Comparison of ENCODE assay signal across 1 cellular context in genomic region chr6:45478235-45478634, GRCh38.
TF ChIP-seq lines count a peak whose summit lies in the region.

No MANE protein-coding gene starts in this region.

TF ChIP-seq in K562, 482 proteins besides CTCF, POLR2A, EP300 and RAD21 (continued from another document and continues in another):
- no peak for TF ChIP-seq IRF2 (CRISPR knock-in tag; IDR thresholded peaks at IDR 0.05)
- TF ChIP-seq CREBBP (IDR thresholded peaks at IDR 0.05; ENCODE audit: low read depth, low read length), result no peak
- TF ChIP-seq HBP1 (CRISPR knock-in tag; IDR thresholded peaks at IDR 0.05), result no peak
- no peak for TF ChIP-seq ZNF184 (CRISPR knock-in tag; IDR thresholded peaks at IDR 0.05)
- no peak for TF ChIP-seq RCOR1 (IDR thresholded peaks at IDR 0.05; ENCODE audit: borderline replicate concordance in 1 of 2, low read depth in 2 of 2, low read length in 2 of 2)
- TF ChIP-seq THAP7 (CRISPR knock-in tag; IDR thresholded peaks at IDR 0.05), result no peak
- TF ChIP-seq GABPB2 (CRISPR knock-in tag; conservative IDR thresholded peaks at IDR 0.05), result no peak
- no peak for TF ChIP-seq BRD9 (IDR thresholded peaks at IDR 0.05; ENCODE audit: low read depth, partially characterized antibody)
- no peak for TF ChIP-seq TCF7L2 (IDR thresholded peaks at IDR 0.05; ENCODE audit: low read depth, low read length)
- no peak for TF ChIP-seq ZNF449 (CRISPR knock-in tag; IDR thresholded peaks at IDR 0.05)
- TF ChIP-seq ZEB2 (IDR thresholded peaks at IDR 0.05), result no peak
- no peak for TF ChIP-seq ZNF551 (CRISPR knock-in tag; IDR thresholded peaks at IDR 0.05)
- TF ChIP-seq THRAP3 (IDR thresholded peaks at IDR 0.05; ENCODE audit: borderline replicate concordance), result no peak
- no peak for TF ChIP-seq ZNF12 (CRISPR knock-in tag; IDR thresholded peaks at IDR 0.05)
- TF ChIP-seq ATF3 (IDR thresholded peaks at IDR 0.05), result peak; percentile 68; the same call in 1 of the 2 replicates
- no peak for TF ChIP-seq ATF3 (CRISPR knock-in tag; conservative IDR thresholded peaks at IDR 0.05)
- peak; percentile 63; the same call in 1 of the 2 replicates for TF ChIP-seq JUND (IDR thresholded peaks at IDR 0.05; ENCODE audit: borderline replicate concordance, low read depth, low read length)
- TF ChIP-seq JUND (tag; IDR thresholded peaks at IDR 0.05; ENCODE audit: borderline replicate concordance, low read depth, low read length), result peak; percentile 44; the same call in 2 of the 3 replicates
- TF ChIP-seq ARHGAP35 (IDR thresholded peaks at IDR 0.05; ENCODE audit: partially characterized antibody), result no peak
- no peak for TF ChIP-seq E2F5 (CRISPR knock-in tag; IDR thresholded peaks at IDR 0.05)
- no peak for TF ChIP-seq SMAD3 (CRISPR knock-in tag; conservative IDR thresholded peaks at IDR 0.05)
- no peak for TF ChIP-seq CBFA2T2 (conservative IDR thresholded peaks at IDR 0.05)
- TF ChIP-seq TAF15 (IDR thresholded peaks at IDR 0.05; ENCODE audit: low read depth, low read length), result no peak
- TF ChIP-seq ZFP30 (CRISPR knock-in tag; IDR thresholded peaks at IDR 0.05; ENCODE audit: borderline replicate concordance), result no peak
- no peak for TF ChIP-seq SMARCA5 (IDR thresholded peaks at IDR 0.05)
- peak; percentile 18 for TF ChIP-seq MEIS2 (IDR thresholded peaks at IDR 0.05; ENCODE audit: partially characterized antibody)
- TF ChIP-seq NUFIP1 (IDR thresholded peaks at IDR 0.05; ENCODE audit: partially characterized antibody), result no peak
- no peak for TF ChIP-seq MGA (IDR thresholded peaks at IDR 0.05)
- no peak for TF ChIP-seq ID3 (CRISPR knock-in tag; IDR thresholded peaks at IDR 0.05)
- no peak for TF ChIP-seq ID3 (tag; IDR thresholded peaks at IDR 0.05)
- TF ChIP-seq JUN (IDR thresholded peaks at IDR 0.05; ENCODE audit: borderline replicate concordance, low read depth, low read length), result peak; percentile 79
- no peak for TF ChIP-seq JUN (CRISPR knock-in tag; IDR thresholded peaks at IDR 0.05; ENCODE audit: borderline replicate concordance)
- no peak for TF ChIP-seq KHSRP (IDR thresholded peaks at IDR 0.05)
- TF ChIP-seq HDAC2 (IDR thresholded peaks at IDR 0.05), result no peak
- TF ChIP-seq GABPA (tag; conservative IDR thresholded peaks at IDR 0.05; ENCODE audit: low read depth), result peak; percentile 43; the same call in 1 of the 2 replicates
- no peak for TF ChIP-seq MTA1 (IDR thresholded peaks at IDR 0.05; ENCODE audit: borderline replicate concordance)
- no peak for TF ChIP-seq ZFPM2 (CRISPR knock-in tag; IDR thresholded peaks at IDR 0.05)
- TF ChIP-seq ZFX (CRISPR knock-in tag; IDR thresholded peaks at IDR 0.05), result no peak
- no peak for TF ChIP-seq SIX5 (IDR thresholded peaks at IDR 0.05; ENCODE audit: borderline replicate concordance in 1 of 2, insufficient read depth in 1 of 2, low read depth in 1 of 2, low read length in 2 of 2)
- TF ChIP-seq ZBTB12 (CRISPR knock-in tag; IDR thresholded peaks at IDR 0.05), result no peak
- TF ChIP-seq ZNF778 (CRISPR knock-in tag; IDR thresholded peaks at IDR 0.05), result no peak
- no peak for TF ChIP-seq MTA2 (IDR thresholded peaks at IDR 0.05; ENCODE audit: low read depth)
- no peak for TF ChIP-seq PTRF (tag; IDR thresholded peaks at IDR 0.05)
- TF ChIP-seq DIDO1 (tag; IDR thresholded peaks at IDR 0.05; ENCODE audit: low read depth), result no peak
- no peak for TF ChIP-seq FOS (IDR thresholded peaks at IDR 0.05; ENCODE audit: extremely low read depth, insufficient read length)
- TF ChIP-seq ZNF740 (CRISPR knock-in tag; IDR thresholded peaks at IDR 0.05), result no peak
- no peak for TF ChIP-seq ZNF740 (tag; IDR thresholded peaks at IDR 0.05)
